ENCODE assay signal across 22 cellular contexts in the genomic region with DNA sequence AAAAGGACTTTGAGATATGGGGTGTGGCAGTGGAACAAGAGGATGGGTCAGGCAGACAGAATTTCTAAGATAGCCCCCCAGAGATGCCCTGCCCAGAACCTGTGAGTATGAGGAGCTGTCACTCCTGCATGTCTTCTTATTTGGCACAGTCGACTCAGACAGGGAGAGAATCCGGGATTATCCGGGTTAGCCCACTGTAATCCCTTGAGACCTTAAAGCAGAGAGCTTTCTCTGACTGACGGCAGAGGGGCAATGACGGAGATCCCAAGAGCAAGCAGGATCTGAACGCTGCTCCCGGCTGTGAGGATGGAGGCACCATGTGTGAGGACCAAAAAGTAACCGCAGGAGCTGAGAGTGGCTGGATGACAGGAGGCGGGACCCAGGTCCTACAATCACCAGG. TPM values are rescaled to one million over a fixed set of nuclear protein-coding genes. Genes with fewer than 3 reads are reported as not detected.
DNase-seq lines count a peak whose midpoint lies in the region; ATAC-seq and TF ChIP-seq lines count a peak whose summit lies in the region.
"Had no signal": no experiment of that assay in that cellular context is flagged by ENCODE, and none has a peak within 500 bp of the region (broad histone marks: within the 10 kb centered on the region; RNA-seq: fewer than 3 reads in every experiment).

No MANE protein-coding gene starts in this region.

- H3K27me3 ChIP-seq in endodermal cell (ENCODE audit: control insufficient read depth, insufficient read depth, low read length, poor library complexity, severe bottlenecking) (peaks cover 27% of the 10 kb centered on the region), trophoblast cell (ENCODE audit: insufficient read depth, low read length) (no peaks in the 10 kb centered on the region), right cardiac atrium (ENCODE audit: control insufficient read depth, insufficient read depth) (no peaks in the 10 kb centered on the region)
- H3K27me3 ChIP-seq: BLaER1 had no signal

- H3K4ac ChIP-seq in trophoblast cell (ENCODE audit: low read depth, low read length), result no peak overlapping the region

- H3K36me3 Mint-ChIP-seq in T-helper 17 cell (ENCODE audit: low read depth) (no peaks in the 10 kb centered on the region), endodermal cell (ENCODE audit: low read depth) (no peaks in the 10 kb centered on the region)
- H3K36me3 Mint-ChIP-seq: CD14-positive monocyte; CD8-positive, alpha-beta T cell; IgD-negative memory B cell had no signal

- H2BK5ac ChIP-seq in trophoblast cell (ENCODE audit: low read depth, low read length, poor library complexity), result no peak overlapping the region

- H3K4me1 Mint-ChIP-seq in T-helper 17 cell (peaks cover 10% of the 10 kb centered on the region), endodermal cell (peaks cover 7% of the 10 kb centered on the region)

- WGBS in endodermal cell (ENCODE audit: insufficient coverage in 1 of 2, insufficient read length in 1 of 2), 2 experiments, result 76 to 83% methylated on average over 8 to 9 of the region's 9 CpGs
- WGBS in trophoblast cell (ENCODE audit: extremely low coverage, insufficient coverage, insufficient read length), result no CpG with 5 or more reads among the region's 9 CpGs
- 78% methylated on average over 9 of the region's 9 CpGs for WGBS in right cardiac atrium

- H3K27ac Mint-ChIP-seq in T-helper 17 cell (peak overlapping the region; percentile 34), endodermal cell (no peak overlapping the region)
- H3K27ac Mint-ChIP-seq: CD14-positive monocyte; CD8-positive, alpha-beta T cell had no signal

- H3K23ac ChIP-seq in trophoblast cell (ENCODE audit: low read length), result no peak overlapping the region

- H3K4me3 ChIP-seq in endodermal cell (ENCODE audit: low read length), result no peak overlapping the region
- H3K4me3 ChIP-seq in trophoblast cell (ENCODE audit: low read depth, low read length), result no peak overlapping the region
- no peak overlapping the region for H3K4me3 ChIP-seq in right cardiac atrium (ENCODE audit: low read length)
- H3K4me3 ChIP-seq: A549, BLaER1 had no signal

- intact Hi-C loops in right cardiac atrium (cut with DNase I), result loop anchor here in 2 of 4 donors (5.0 to 10.0 kb wide), 2 partner anchors 85 to 88 kb away; no protein-coding TSS in a partner anchor

- no peak overlapping the region for H3K27ac ChIP-seq in endodermal cell (ENCODE audit: low read depth, low read length)
- H3K27ac ChIP-seq in trophoblast cell (ENCODE audit: low read depth, low read length), result no peak overlapping the region
- H3K27ac ChIP-seq in right cardiac atrium (ENCODE audit: low read length), result no peak overlapping the region
- H3K27ac ChIP-seq: 22Rv1, A549, BLaER1 had no signal

- no peak overlapping the region for H4K91ac ChIP-seq in trophoblast cell (ENCODE audit: low read depth, low read length)

- no peak for ATAC-seq in T-helper 17 cell
- no peak for ATAC-seq in right cardiac atrium
- ATAC-seq: CD8-positive, alpha-beta T cell; HepG2 had no signal

- H3K79me1 ChIP-seq in trophoblast cell (ENCODE audit: low read length), result no peaks in the 10 kb centered on the region

- no peaks in the 10 kb centered on the region for H3K36me3 ChIP-seq in endodermal cell (ENCODE audit: control insufficient read depth, insufficient read depth, low read length)
- H3K36me3 ChIP-seq in trophoblast cell (ENCODE audit: control insufficient read depth in 1 of 2, insufficient read depth in 2 of 2, low read length in 2 of 2), result no peaks in the 10 kb centered on the region
- H3K36me3 ChIP-seq: BLaER1 had no signal

- no peak overlapping the region for H2AK5ac ChIP-seq in trophoblast cell (ENCODE audit: low read length)

- peaks cover 22% of the 10 kb centered on the region for H3K27me3 Mint-ChIP-seq in T-helper 17 cell
- H3K27me3 Mint-ChIP-seq in endodermal cell (ENCODE audit: insufficient read depth), result peaks cover 40% of the 10 kb centered on the region
- H3K27me3 Mint-ChIP-seq: IgD-negative memory B cell had no signal

- no peaks in the 10 kb centered on the region for H3K4me1 ChIP-seq in endodermal cell (ENCODE audit: control insufficient read depth, insufficient read depth, low read length)
- no peaks in the 10 kb centered on the region for H3K4me1 ChIP-seq in trophoblast cell (ENCODE audit: control insufficient read depth in 1 of 2, insufficient read depth in 2 of 2, low read length in 2 of 2)
- no peaks in the 10 kb centered on the region for H3K4me1 ChIP-seq in right cardiac atrium (ENCODE audit: control insufficient read depth, insufficient read depth, low read length)
- H3K4me1 ChIP-seq: A549 had no signal

- no peak overlapping the region for H2BK12ac ChIP-seq in trophoblast cell (ENCODE audit: low read length)

- H3K14ac ChIP-seq in trophoblast cell (ENCODE audit: low read length), result no peak overlapping the region

- no peak for TF ChIP-seq CTCF in endodermal cell (conservative IDR thresholded peaks at IDR 0.05)
- no peak for TF ChIP-seq CTCF in GM13976 (IDR thresholded peaks at IDR 0.05; ENCODE audit: borderline replicate concordance, control extremely low read depth, extremely low read depth, insufficient read depth, missing control alignments)

- peak; percentile 77 for DNase-seq in D341Med (ENCODE audit: low spot score)
- DNase-seq in T-helper 17 cell, result no peak
- DNase-seq in endodermal cell, result peak; percentile 36
- peak; percentile 37 to 46 for DNase-seq in trophoblast cell
- no peak for DNase-seq in right cardiac atrium
- no peak for DNase-seq in COLO829 (ENCODE audit: low spot score)
- DNase-seq in GM13976 (ENCODE audit: low spot score), result no peak
- DNase-seq: AML-193; CD8-positive, alpha-beta T cell; COR-L47; DMS153; DMS79; GDM1; GOT3; H9 had no signal

- no peak overlapping the region for H2BK120ac ChIP-seq in trophoblast cell (ENCODE audit: insufficient read depth, low read length, poor library complexity)

- H3K9me3 ChIP-seq in T-helper 17 cell (ENCODE audit: control insufficient read depth, low read length, poor library complexity, severe bottlenecking), result no peaks in the 10 kb centered on the region
- H3K9me3 ChIP-seq in endodermal cell (ENCODE audit: control insufficient read depth, low read length), result no peaks in the 10 kb centered on the region
- H3K9me3 ChIP-seq in trophoblast cell (ENCODE audit: insufficient read depth, low read depth, low read length), result no peaks in the 10 kb centered on the region
- H3K9me3 ChIP-seq in right cardiac atrium (ENCODE audit: control insufficient read depth, low read length), result no peaks in the 10 kb centered on the region
- H3K9me3 ChIP-seq: A549, BLaER1 had no signal

- H4K12ac ChIP-seq in trophoblast cell (ENCODE audit: low read depth, low read length), result no peak overlapping the region

- H4K8ac ChIP-seq in trophoblast cell (ENCODE audit: low read depth, low read length), result no peak overlapping the region

- no peaks in the 10 kb centered on the region for H3K79me2 ChIP-seq in trophoblast cell (ENCODE audit: control insufficient read depth, insufficient read depth, low read length, poor library complexity)

- in situ Hi-C loops in GM13976 (cut with MboI; ENCODE audit: low sequenced_read_pairs, unreplicated experiment), result no loop called here

- no peak overlapping the region for H3K4me2 ChIP-seq in trophoblast cell (ENCODE audit: low read length)
- H3K4me2 ChIP-seq: A549, BLaER1 had no signal

- H3K18ac ChIP-seq in trophoblast cell (ENCODE audit: low read length), result no peak overlapping the region

- H3K9ac ChIP-seq in endodermal cell (ENCODE audit: extremely low read depth, low read length, poor library complexity, severe bottlenecking) (no peak overlapping the region), trophoblast cell (ENCODE audit: low read length) (no peak overlapping the region)
- H3K9ac ChIP-seq: BLaER1 had no signal

- no peak overlapping the region for H3K4me3 Mint-ChIP-seq in T-helper 17 cell
- H3K4me3 Mint-ChIP-seq in endodermal cell, result no peak overlapping the region
- H3K4me3 Mint-ChIP-seq: CD14-positive monocyte; CD8-positive, alpha-beta T cell; H9 had no signal

- no peaks in the 10 kb centered on the region for H3K9me3 Mint-ChIP-seq in endodermal cell
- H3K9me3 Mint-ChIP-seq: CD8-positive, alpha-beta T cell; H9; IgD-negative memory B cell had no signal

- H2AFZ ChIP-seq in trophoblast cell (ENCODE audit: insufficient read depth, low read length, poor library complexity), result no peak overlapping the region

RNA-seq across cellular contexts. Expression of a gene that starts 8.8 kb away (rescaled TPM):
- 10 to 100 TPM; 62.2 to 62.4 TPM for total RNA-seq in T-helper 17 cell
- 100 to 1,000 TPM; 174 to 176 TPM for total RNA-seq in endodermal cell
- 151 TPM for polyA plus RNA-seq in endodermal cell (2013, experiment 1 of 2)
- 140 TPM for polyA plus RNA-seq in endodermal cell (2013, experiment 2 of 2)
- 123 TPM in 2 replicates for polyA plus RNA-seq in trophoblast cell (2013)
- 10 to 100 TPM; 62.3 to 88.4 (median 84.7) TPM for total RNA-seq in right cardiac atrium
- polyA plus RNA-seq in right cardiac atrium, result 123 TPM

RNA-seq across cellular contexts. Expression of a gene that starts 24.7 kb away (rescaled TPM):
- total RNA-seq in T-helper 17 cell (not detected), endodermal cell (not detected), right cardiac atrium (not detected)
- not detected for polyA plus RNA-seq in endodermal cell (2013, experiment 1 of 2)
- polyA plus RNA-seq in endodermal cell (2013, experiment 2 of 2), result not detected
- polyA plus RNA-seq in trophoblast cell (2013), result not detected in 2 replicates
- not detected for polyA plus RNA-seq in right cardiac atrium
- total RNA-seq: CD8-positive, alpha-beta T cell; Daoy; H9; HepG2 had no signal
- polyA plus RNA-seq: A549, CD14-positive monocyte, IgD-negative memory B cell had no signal

RNA-seq across cellular contexts. Expression of a gene that starts 31.7 kb away (rescaled TPM):
- total RNA-seq in T-helper 17 cell (10 to 100 TPM; 14.7 to 15.3 TPM), endodermal cell (10 to 100 TPM; 36.0 to 36.9 TPM), right cardiac atrium (10 to 100 TPM; 32.2 to 41.7 (median 34.2) TPM)
- polyA plus RNA-seq in endodermal cell (2013, experiment 1 of 2), result 31.5 TPM
- polyA plus RNA-seq in endodermal cell (2013, experiment 2 of 2), result 28.4 TPM
- 12.7 and 13.7 TPM in 2 replicates for polyA plus RNA-seq in trophoblast cell (2013)
- 33.5 TPM for polyA plus RNA-seq in right cardiac atrium

RNA-seq across cellular contexts. Expression of a gene that starts 41.9 kb away (rescaled TPM):
- total RNA-seq in T-helper 17 cell (10 to 100 TPM; 89.5 to 90.5 TPM), endodermal cell (100 to 1,000 TPM; 343 to 353 TPM), right cardiac atrium (100 to 1,000 TPM in 1 of 4 donors, 10 to 100 TPM in 3; 75.3 to 125 (median 86.9) TPM)
- polyA plus RNA-seq in endodermal cell (2013, experiment 1 of 2), result 268 TPM
- polyA plus RNA-seq in endodermal cell (2013, experiment 2 of 2), result 254 TPM
- 170 and 172 TPM in 2 replicates for polyA plus RNA-seq in trophoblast cell (2013)
- polyA plus RNA-seq in right cardiac atrium, result 88.2 TPM

RNA-seq across cellular contexts. Expression of a gene that starts 49.1 kb away (rescaled TPM):
- total RNA-seq in T-helper 17 cell (1 to 10 TPM; 8.5 to 9.0 TPM), endodermal cell (10 to 100 TPM; 12.7 to 15.2 TPM), right cardiac atrium (under 1 TPM; 0.15 to 0.54 (median 0.32) TPM)
- polyA plus RNA-seq in endodermal cell (2013, experiment 1 of 2), result 6.5 TPM
- 5.6 TPM for polyA plus RNA-seq in endodermal cell (2013, experiment 2 of 2)
- polyA plus RNA-seq in trophoblast cell (2013), result 3.0 and 3.2 TPM in 2 replicates
- 0.79 TPM for polyA plus RNA-seq in right cardiac atrium
- total RNA-seq: HepG2 had no signal
- polyA plus RNA-seq: CD14-positive monocyte had no signal

Comparison
In these comparisons a context has a peak if more than half of its experiments do, and no peak if none do; other contexts are left out.
1. DNase-seq: peak in D341Med (single experiment), endodermal cell (single experiment) and trophoblast cell (2 of 2); none in T-helper 17 cell (0 of 3), right cardiac atrium (0 of 3), COLO829 (single experiment) and GM13976 (single experiment).